In genomic region chr18:58280159-58280540, GRCh38 we compare ENCODE assay signal across 1 cellular context.
TF ChIP-seq lines count a peak whose summit lies in the region.

No MANE protein-coding gene starts in this region.

TF ChIP-seq in GM23338, 12 proteins besides CTCF, POLR2A, EP300 and RAD21 (continued from another document):
- TF ChIP-seq REST (IDR thresholded peaks at IDR 0.05; ENCODE audit: unreplicated experiment) (no peak), ZNF462 (CRISPR knock-in tag; IDR thresholded peaks at IDR 0.05) (no peak), ZNF114 (CRISPR knock-in tag; IDR thresholded peaks at IDR 0.05) (no peak), POLR2AphosphoS5 (IDR thresholded peaks at IDR 0.05; ENCODE audit: low read depth) (no peak), ETS1 (IDR thresholded peaks at IDR 0.05) (no peak), ZNF331 (CRISPR knock-in tag; IDR thresholded peaks at IDR 0.05; ENCODE audit: low read depth) (no peak), STAT1 (IDR thresholded peaks at IDR 0.05; ENCODE audit: unreplicated experiment) (no peak)
